In genomic region chr20:2626853-2627541, GRCh38 we compare ENCODE assay signal across 13 cellular contexts. TPM values are rescaled to one million over a fixed set of nuclear protein-coding genes. Genes with fewer than 3 reads are reported as not detected.
DNase-seq lines count a peak whose midpoint lies in the region; ATAC-seq, FAIRE-seq and TF ChIP-seq lines count a peak whose summit lies in the region.
"Had no signal": no experiment of that assay in that cellular context is flagged by ENCODE, and none has a peak within 500 bp of the region (broad histone marks: within the 10 kb centered on the region; RNA-seq: fewer than 3 reads in every experiment).

No MANE protein-coding gene starts in this region.

- H3K9me3 ChIP-seq in IMR-90 (ENCODE audit: control insufficient read depth, insufficient read depth, low read length): peaks cover 7% of the 10 kb centered on the region

- no peak overlapping the region for H2BK20ac ChIP-seq in IMR-90 (ENCODE audit: low read depth, low read length)

- TF ChIP-seq CTCF in BJ (IDR thresholded peaks at IDR 0.05; ENCODE audit: insufficient read depth, low read depth, low read length) (no peak), IMR-90 (conservative IDR thresholded peaks at IDR 0.05; ENCODE audit: low read depth, low read length) (no peak), D721Med (IDR thresholded peaks at IDR 0.05; ENCODE audit: insufficient read depth, missing control alignments) (no peak), CD14-positive monocyte (IDR thresholded peaks at IDR 0.05) (no peak)

- intact Hi-C loops in IMR-90 (cut with micrococcal nuclease) (no loop called here), left colon (cut with DNase I, micrococcal nuclease) (no loop called here), posterior cingulate gyrus (cut with DNase I) (no loop called here), CD14-positive monocyte (cut with micrococcal nuclease) (no loop called here)

- H4K5ac ChIP-seq in IMR-90 (ENCODE audit: low read depth, low read length): no peak overlapping the region

- H3K4me3 Mint-ChIP-seq in CD14-positive monocyte: no peak overlapping the region
- H3K4me3 Mint-ChIP-seq: CD8-positive, alpha-beta T cell had no signal

- H3K36me3 Mint-ChIP-seq in CD14-positive monocyte: no peaks in the 10 kb centered on the region
- H3K36me3 Mint-ChIP-seq: CD8-positive, alpha-beta T cell had no signal

- no peak overlapping the region for H3K14ac ChIP-seq in IMR-90 (replicated peaks; ENCODE audit: low read depth, low read length)

- WGBS in IMR-90 (ENCODE audit: extremely low coverage in 2 of 2, insufficient read length in 1 of 2), 2 experiments: 43% methylated on average over 5 of the region's 9 CpGs; no CpG with 5 or more reads in 1 of the 2 experiments

- no peak overlapping the region for H3K9ac ChIP-seq in IMR-90 (ENCODE audit: low read depth, low read length)
- H3K9ac ChIP-seq: KMS-11 had no signal

- POLR2A ChIA-PET in BJ (lab: Charles Lee): no interaction called here
- POLR2A ChIA-PET in IMR-90 (lab: Charles Lee; ENCODE audit: unreplicated experiment): no interaction called here

- no peak overlapping the region for H3K27ac ChIP-seq in IMR-90 (ENCODE audit: insufficient read depth, low read length)
- H3K27ac ChIP-seq: KMS-11, sigmoid colon had no signal

- ATAC-seq in IMR-90 (ENCODE audit: low read depth): no peak; the same call in 1 of the 2 replicates
- peak; percentile 92 for ATAC-seq in left colon
- no peak for ATAC-seq in GM21737 (IDR thresholded peaks at IDR 0.05; ENCODE audit: unreplicated experiment)
- ATAC-seq: CD8-positive, alpha-beta T cell had no signal

- no peak overlapping the region for H3K4me3 ChIP-seq in BJ (ENCODE audit: low read depth, low read length)
- H3K4me3 ChIP-seq in IMR-90 (ENCODE audit: insufficient read depth, low read depth, low read length): no peak overlapping the region
- H3K4me3 ChIP-seq: sigmoid colon had no signal

- peaks cover 12 to 38% (median 29%) of the 10 kb centered on the region in 7 donors for H3K9me3 Mint-ChIP-seq in CD14-positive monocyte

- H3K4me1 ChIP-seq in IMR-90 (ENCODE audit: control insufficient read depth, insufficient read depth, low read length): no peaks in the 10 kb centered on the region
- H3K4me1 ChIP-seq: sigmoid colon had no signal

- no peak overlapping the region for H2BK120ac ChIP-seq in IMR-90 (ENCODE audit: low read depth, low read length)

- no peaks in the 10 kb centered on the region for H4K20me1 ChIP-seq in IMR-90 (ENCODE audit: insufficient read depth, low read length)

- H3K27me3 ChIP-seq in BJ (ENCODE audit: control insufficient read depth, insufficient read depth, low read length) (peaks cover 3% of the 10 kb centered on the region; the same call in 1 of the 2 replicates), IMR-90 (ENCODE audit: control insufficient read depth, insufficient read depth, low read length) (peaks cover 4% of the 10 kb centered on the region)

- H2AFZ ChIP-seq in IMR-90 (replicated peaks; ENCODE audit: low read length, poor library complexity): no peak overlapping the region

- H2BK15ac ChIP-seq in IMR-90 (ENCODE audit: low read depth, low read length): no peak overlapping the region

- CTCF ChIA-PET in BJ (lab: Yijun Ruan, JAX): no interaction called here
- CTCF ChIA-PET in IMR-90 (lab: Yijun Ruan, JAX): no interaction called here

- H2AK9ac ChIP-seq in IMR-90 (replicated peaks; ENCODE audit: low read depth, low read length, poor library complexity): no peak overlapping the region

- H3K36me3 ChIP-seq in BJ (ENCODE audit: control insufficient read depth, insufficient read depth, low read length) (no peaks in the 10 kb centered on the region), IMR-90 (ENCODE audit: control insufficient read depth, insufficient read depth, low read length) (no peaks in the 10 kb centered on the region)
- H3K36me3 ChIP-seq: sigmoid colon had no signal

- dilution Hi-C loops in IMR-90 (cut with HindIII; ENCODE audit: low sequenced_read_pairs, unreplicated experiment): no loop called here

- BruUV-seq in IMR-90 (replicated peaks; lab: Mats Ljungman, UMichigan): no TSS peak

- no peaks in the 10 kb centered on the region for H3K4me1 Mint-ChIP-seq in CD14-positive monocyte

- H3K27ac Mint-ChIP-seq in CD14-positive monocyte: peak overlapping the region in 1 of 7 donors; percentile 11
- H3K27ac Mint-ChIP-seq: CD8-positive, alpha-beta T cell had no signal

- H2AK5ac ChIP-seq in IMR-90 (ENCODE audit: low read depth, low read length): no peak overlapping the region

- in situ Hi-C loops in IMR-90 (cut with MboI; ENCODE audit: low sequenced_read_pairs): no loop called here

- H4K91ac ChIP-seq in IMR-90 (ENCODE audit: insufficient read depth, low read depth, low read length): no peak overlapping the region

- peaks cover 8 to 25% (median 14%) of the 10 kb centered on the region in 3 donors for H3K27me3 Mint-ChIP-seq in CD14-positive monocyte (ENCODE audit: low read depth in 3 of 3)

- H3K23ac ChIP-seq in IMR-90 (ENCODE audit: low read depth, low read length): no peak overlapping the region

- TF ChIP-seq RAD21 in IMR-90 (IDR thresholded peaks at IDR 0.05; ENCODE audit: low read length): no peak

- H3K56ac ChIP-seq in IMR-90 (ENCODE audit: extremely low read depth, insufficient read depth, low read length): no peak overlapping the region

- no peak for TF ChIP-seq POLR2A in IMR-90 (IDR thresholded peaks at IDR 0.05; ENCODE audit: low read depth, low read length)

- no peak overlapping the region for H2BK5ac ChIP-seq in IMR-90 (ENCODE audit: low read depth, low read length, poor library complexity, severe bottlenecking)

- H3K18ac ChIP-seq in IMR-90 (ENCODE audit: low read depth, low read length): no peak overlapping the region

- no peak for FAIRE-seq in D721Med (lab: Jason Lieb, UNC)

- DNase-seq in BJ (ENCODE audit: low read depth): peak; percentile 31
- DNase-seq in IMR-90: peak; percentile 51
- peak; percentile 86 for DNase-seq in astrocyte of the hippocampus (ENCODE audit: low read depth, low spot score)
- DNase-seq in left colon: peak; percentile 74 to 86
- no peak for DNase-seq in posterior cingulate gyrus
- DNase-seq in D721Med (ENCODE audit: insufficient read length, low spot score): no peak
- no peak for DNase-seq in CD14-positive monocyte (ENCODE audit: low spot score)
- DNase-seq: amniotic stem cell; CD8-positive, alpha-beta T cell; NCI-H2227 treated with DMSO at 0.1 percent for 48 hours; sigmoid colon had no signal

- no peak overlapping the region for H3K4me2 ChIP-seq in IMR-90 (ENCODE audit: low read depth, low read length)
- H3K4me2 ChIP-seq: KMS-11 had no signal

- H3K79me1 ChIP-seq in IMR-90 (ENCODE audit: low read depth in 1 of 2, low read length in 2 of 2): no peaks in the 10 kb centered on the region

- no peak overlapping the region for H3K4ac ChIP-seq in IMR-90 (ENCODE audit: low read depth, low read length)

- no peaks in the 10 kb centered on the region for H3K9me1 ChIP-seq in IMR-90 (ENCODE audit: insufficient read depth, low read length)

- H4K8ac ChIP-seq in IMR-90 (ENCODE audit: low read depth in 2 of 2, low read length in 2 of 2): no peak overlapping the region

TF ChIP-seq in IMR-90, 13 proteins besides CTCF, POLR2A, EP300 and RAD21:
- TF ChIP-seq BHLHE40 (IDR thresholded peaks at IDR 0.05; ENCODE audit: low read depth, low read length) (no peak), SMC3 (IDR thresholded peaks at IDR 0.05; ENCODE audit: low read depth, low read length) (no peak)

RNA-seq across cellular contexts. Expression of gene NOP56, which starts 25.4 kb away (rescaled TPM):
- polyA plus RNA-seq in BJ (2011; rRNA removed) (131 and 136 TPM in 2 replicates), IMR-90 (2012; rRNA removed) (164 and 189 TPM in 2 replicates), CD14-positive monocyte (10 to 100 TPM; 27.3 to 33.1 TPM)
- 123 and 190 TPM in 2 replicates for polyA minus RNA-seq in BJ (2011; rRNA and poly(A)+ RNA removed)
- total RNA-seq in IMR-90 (2012; rRNA removed) (170 and 231 TPM in 2 replicates), left colon (10 to 100 TPM; 70.9 to 85.3 TPM)
- polyA plus RNA-seq in IMR-90 (2012; cell fraction: cytosol; rRNA removed): 49.1 and 88.8 TPM in 2 replicates
- 348 and 483 TPM in 2 replicates for polyA plus RNA-seq in IMR-90 (2012; cell fraction: nucleus; rRNA removed; ENCODE audit: low replicate concordance)

RNA-seq across cellular contexts. Expression of gene IDH3B, which starts 37.0 kb away (rescaled TPM):
- 113 and 143 TPM in 2 replicates for polyA plus RNA-seq in BJ (2011; rRNA removed)
- 42.3 and 71.1 TPM in 2 replicates for polyA minus RNA-seq in BJ (2011; rRNA and poly(A)+ RNA removed)
- total RNA-seq in IMR-90 (2012; rRNA removed): 160 and 165 TPM in 2 replicates
- polyA plus RNA-seq in IMR-90 (2012; rRNA removed): 146 and 151 TPM in 2 replicates
- polyA plus RNA-seq in IMR-90 (2012; cell fraction: cytosol; rRNA removed): 97.1 and 105 TPM in 2 replicates
- polyA plus RNA-seq in IMR-90 (2012; cell fraction: nucleus; rRNA removed; ENCODE audit: low replicate concordance): 365 and 494 TPM in 2 replicates
- 100 to 1,000 TPM; 104 to 144 TPM for total RNA-seq in left colon
- polyA plus RNA-seq in CD14-positive monocyte: 100 to 1,000 TPM; 102 to 103 TPM

Comparison
In these comparisons a context has a peak if more than half of its experiments do, and no peak if none do; other contexts are left out.
1. DNase-seq: peak in BJ (single experiment), IMR-90 (single experiment), astrocyte of the hippocampus (single experiment) and left colon (2 of 2); none in posterior cingulate gyrus (0 of 10), D721Med (single experiment) and CD14-positive monocyte (single experiment).